Comparison of ENCODE assay signal across 1 cellular context in the genomic region with DNA sequence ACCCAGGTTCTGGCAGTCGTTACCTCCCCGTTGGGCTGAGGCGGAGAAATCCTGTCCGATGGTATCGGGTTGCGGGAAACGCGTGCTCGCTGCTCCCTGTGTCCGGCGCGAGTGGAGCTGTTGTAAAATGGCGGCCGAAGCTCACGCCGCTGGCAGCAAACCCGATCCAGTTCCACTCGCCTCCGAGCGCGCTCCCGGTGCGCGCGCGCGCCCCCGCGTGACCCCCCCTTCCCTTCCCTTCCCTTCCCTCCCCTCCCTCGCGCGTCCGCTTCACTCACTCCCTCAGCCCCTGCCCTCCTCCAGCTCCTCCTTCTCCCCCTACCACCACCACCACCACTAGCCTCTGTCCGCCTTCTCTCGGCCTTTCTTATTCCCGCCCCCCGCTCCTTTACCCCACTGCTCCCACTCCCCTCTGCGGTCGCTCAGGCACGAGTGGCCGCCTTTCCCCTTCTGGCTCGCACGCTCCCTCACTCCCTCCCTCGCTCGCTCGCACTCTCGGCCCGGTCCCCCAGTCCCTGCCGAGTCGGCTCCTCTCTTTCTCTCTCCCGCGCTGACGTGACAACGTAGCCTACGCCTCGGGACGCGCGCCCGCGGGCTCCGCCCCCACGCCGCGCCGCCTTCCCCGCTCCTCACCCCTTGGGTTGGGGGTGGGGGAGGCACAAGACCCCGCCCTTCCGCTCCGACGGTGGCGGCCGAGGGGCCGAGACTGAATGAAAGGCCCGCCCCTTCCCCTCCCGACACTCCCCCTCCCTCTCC.
TF ChIP-seq lines count a peak whose summit lies in the region.

A gene (minus strand): TSS at position 113 of the 756 bp plus-strand sequence. CDS start 1,447 bp downstream, outside the sequence.

TF ChIP-seq in WTC11, 78 proteins besides CTCF, POLR2A, EP300 and RAD21 (continued from another document):
- TF ChIP-seq, protein P1, sequence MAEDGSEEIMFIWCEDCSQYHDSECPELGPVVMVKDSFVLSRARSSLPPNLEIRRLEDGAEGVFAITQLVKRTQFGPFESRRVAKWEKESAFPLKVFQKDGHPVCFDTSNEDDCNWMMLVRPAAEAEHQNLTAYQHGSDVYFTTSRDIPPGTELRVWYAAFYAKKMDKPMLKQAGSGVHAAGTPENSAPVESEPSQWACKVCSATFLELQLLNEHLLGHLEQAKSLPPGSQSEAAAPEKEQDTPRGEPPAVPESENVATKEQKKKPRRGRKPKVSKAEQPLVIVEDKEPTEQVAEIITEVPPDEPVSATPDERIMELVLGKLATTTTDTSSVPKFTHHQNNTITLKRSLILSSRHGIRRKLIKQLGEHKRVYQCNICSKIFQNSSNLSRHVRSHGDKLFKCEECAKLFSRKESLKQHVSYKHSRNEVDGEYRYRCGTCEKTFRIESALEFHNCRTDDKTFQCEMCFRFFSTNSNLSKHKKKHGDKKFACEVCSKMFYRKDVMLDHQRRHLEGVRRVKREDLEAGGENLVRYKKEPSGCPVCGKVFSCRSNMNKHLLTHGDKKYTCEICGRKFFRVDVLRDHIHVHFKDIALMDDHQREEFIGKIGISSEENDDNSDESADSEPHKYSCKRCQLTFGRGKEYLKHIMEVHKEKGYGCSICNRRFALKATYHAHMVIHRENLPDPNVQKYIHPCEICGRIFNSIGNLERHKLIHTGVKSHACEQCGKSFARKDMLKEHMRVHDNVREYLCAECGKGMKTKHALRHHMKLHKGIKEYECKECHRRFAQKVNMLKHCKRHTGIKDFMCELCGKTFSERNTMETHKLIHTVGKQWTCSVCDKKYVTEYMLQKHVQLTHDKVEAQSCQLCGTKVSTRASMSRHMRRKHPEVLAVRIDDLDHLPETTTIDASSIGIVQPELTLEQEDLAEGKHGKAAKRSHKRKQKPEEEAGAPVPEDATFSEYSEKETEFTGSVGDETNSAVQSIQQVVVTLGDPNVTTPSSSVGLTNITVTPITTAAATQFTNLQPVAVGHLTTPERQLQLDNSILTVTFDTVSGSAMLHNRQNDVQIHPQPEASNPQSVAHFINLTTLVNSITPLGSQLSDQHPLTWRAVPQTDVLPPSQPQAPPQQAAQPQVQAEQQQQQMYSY (CRISPR knock-in tag; IDR thresholded peaks at IDR 0.05) = peak; percentile 36; the same call in 1 of the 2 replicates
- TF ChIP-seq SP1 (CRISPR knock-in tag; conservative IDR thresholded peaks at IDR 0.05) = peak; percentile 85
- TF ChIP-seq, protein P2, sequence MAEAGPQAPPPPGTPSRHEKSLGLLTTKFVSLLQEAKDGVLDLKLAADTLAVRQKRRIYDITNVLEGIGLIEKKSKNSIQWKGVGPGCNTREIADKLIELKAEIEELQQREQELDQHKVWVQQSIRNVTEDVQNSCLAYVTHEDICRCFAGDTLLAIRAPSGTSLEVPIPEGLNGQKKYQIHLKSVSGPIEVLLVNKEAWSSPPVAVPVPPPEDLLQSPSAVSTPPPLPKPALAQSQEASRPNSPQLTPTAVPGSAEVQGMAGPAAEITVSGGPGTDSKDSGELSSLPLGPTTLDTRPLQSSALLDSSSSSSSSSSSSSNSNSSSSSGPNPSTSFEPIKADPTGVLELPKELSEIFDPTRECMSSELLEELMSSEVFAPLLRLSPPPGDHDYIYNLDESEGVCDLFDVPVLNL (CRISPR knock-in tag; IDR thresholded peaks at IDR 0.05; ENCODE audit: borderline replicate concordance, low read depth) = peak; percentile 6; the same call in 1 of the 2 replicates
- TF ChIP-seq ZNF138 (CRISPR knock-in tag; conservative IDR thresholded peaks at IDR 0.05) = 0 out of 2 replicates have a peak, but pooled peaks have one; percentile 12
- TF ChIP-seq ETV6 (CRISPR knock-in tag; IDR thresholded peaks at IDR 0.05) = peak; percentile 60; the same call in 1 of the 2 replicates
- TF ChIP-seq ZNF232 (CRISPR knock-in tag; IDR thresholded peaks at IDR 0.05) = peak; percentile 59; the same call in 1 of the 2 replicates
- peak; percentile 14; the same call in 1 of the 2 replicates for TF ChIP-seq MYBL2 (CRISPR knock-in tag; IDR thresholded peaks at IDR 0.05)
- peak; percentile 11; the same call in 1 of the 2 replicates for TF ChIP-seq JUN (CRISPR knock-in tag; IDR thresholded peaks at IDR 0.05)
- TF ChIP-seq, protein P3, sequence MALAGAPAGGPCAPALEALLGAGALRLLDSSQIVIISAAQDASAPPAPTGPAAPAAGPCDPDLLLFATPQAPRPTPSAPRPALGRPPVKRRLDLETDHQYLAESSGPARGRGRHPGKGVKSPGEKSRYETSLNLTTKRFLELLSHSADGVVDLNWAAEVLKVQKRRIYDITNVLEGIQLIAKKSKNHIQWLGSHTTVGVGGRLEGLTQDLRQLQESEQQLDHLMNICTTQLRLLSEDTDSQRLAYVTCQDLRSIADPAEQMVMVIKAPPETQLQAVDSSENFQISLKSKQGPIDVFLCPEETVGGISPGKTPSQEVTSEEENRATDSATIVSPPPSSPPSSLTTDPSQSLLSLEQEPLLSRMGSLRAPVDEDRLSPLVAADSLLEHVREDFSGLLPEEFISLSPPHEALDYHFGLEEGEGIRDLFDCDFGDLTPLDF (CRISPR knock-in tag; IDR thresholded peaks at IDR 0.05) = no peak
- TF ChIP-seq, protein P4, sequence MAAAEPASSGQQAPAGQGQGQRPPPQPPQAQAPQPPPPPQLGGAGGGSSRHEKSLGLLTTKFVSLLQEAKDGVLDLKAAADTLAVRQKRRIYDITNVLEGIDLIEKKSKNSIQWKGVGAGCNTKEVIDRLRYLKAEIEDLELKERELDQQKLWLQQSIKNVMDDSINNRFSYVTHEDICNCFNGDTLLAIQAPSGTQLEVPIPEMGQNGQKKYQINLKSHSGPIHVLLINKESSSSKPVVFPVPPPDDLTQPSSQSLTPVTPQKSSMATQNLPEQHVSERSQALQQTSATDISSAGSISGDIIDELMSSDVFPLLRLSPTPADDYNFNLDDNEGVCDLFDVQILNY (CRISPR knock-in tag; IDR thresholded peaks at IDR 0.05) = peak; percentile 80
- TF ChIP-seq, protein P5, sequence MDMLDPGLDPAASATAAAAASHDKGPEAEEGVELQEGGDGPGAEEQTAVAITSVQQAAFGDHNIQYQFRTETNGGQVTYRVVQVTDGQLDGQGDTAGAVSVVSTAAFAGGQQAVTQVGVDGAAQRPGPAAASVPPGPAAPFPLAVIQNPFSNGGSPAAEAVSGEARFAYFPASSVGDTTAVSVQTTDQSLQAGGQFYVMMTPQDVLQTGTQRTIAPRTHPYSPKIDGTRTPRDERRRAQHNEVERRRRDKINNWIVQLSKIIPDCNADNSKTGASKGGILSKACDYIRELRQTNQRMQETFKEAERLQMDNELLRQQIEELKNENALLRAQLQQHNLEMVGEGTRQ (CRISPR knock-in tag; IDR thresholded peaks at IDR 0.05) = peak; percentile 46
- peak; percentile 42; the same call in 1 of the 2 replicates for TF ChIP-seq CREM (CRISPR knock-in tag; IDR thresholded peaks at IDR 0.05)
- peak; percentile 29; the same call in 1 of the 2 replicates for TF ChIP-seq ZNF671 (CRISPR knock-in tag; IDR thresholded peaks at IDR 0.05)
